In the genomic region with DNA sequence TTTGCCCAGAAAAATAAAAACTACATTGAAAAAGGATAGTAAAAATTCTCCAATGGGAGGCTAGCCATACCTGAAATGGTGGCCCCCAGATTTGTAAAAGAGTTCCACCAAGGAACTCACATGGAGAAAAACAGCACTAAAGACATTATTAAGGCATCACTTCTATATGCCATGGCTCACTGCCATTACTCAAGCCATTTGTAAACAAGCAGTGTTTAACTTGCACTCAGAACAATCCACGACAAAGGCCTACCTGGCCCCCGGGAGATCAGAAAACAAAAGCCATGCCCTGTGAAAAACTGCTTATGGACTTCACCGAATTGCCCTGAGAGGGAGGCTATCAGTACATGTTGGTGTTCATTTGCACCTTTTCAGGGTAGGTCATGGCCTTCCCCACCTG, we compare ENCODE assay signal across 26 cellular contexts. TPM values are rescaled to one million over a fixed set of nuclear protein-coding genes. Genes with fewer than 3 reads are reported as not detected.
A peak's percentile ranks its signal among the peaks of the same experiment; 100 is the strongest.
DNase-seq lines count a peak whose midpoint lies in the region; ATAC-seq lines count a peak whose summit lies in the region.
"Had no signal": no experiment of that assay in that cellular context is flagged by ENCODE, and none has a peak within 500 bp of the region (broad histone marks: within the 10 kb centered on the region; RNA-seq: fewer than 3 reads in every experiment).

No MANE protein-coding gene starts in this region.

- H3K9me3 ChIP-seq in KOPT-K1 (ENCODE audit: insufficient read depth, low read length, poor library complexity, severe bottlenecking): no peaks in the 10 kb centered on the region

- peak overlapping the region; percentile 90 for H3K27ac ChIP-seq in KOPT-K1 (ENCODE audit: low read depth, low read length, poor library complexity, severe bottlenecking)
- H3K27ac ChIP-seq: neural progenitor cell had no signal

- H3K4me1 Mint-ChIP-seq in central memory CD8-positive, alpha-beta T cell: no peaks in the 10 kb centered on the region
- peaks cover 44% of the 10 kb centered on the region for H3K4me1 Mint-ChIP-seq in activated CD4-positive, alpha-beta memory T cell treated with anti-CD3 and anti-CD28 coated beads, Interleukin-2, amount 10 ng/mL, durations not matched to agents 7 days and 5 days
- H3K4me1 Mint-ChIP-seq: neural progenitor cell had no signal

- H3K36me3 Mint-ChIP-seq in central memory CD8-positive, alpha-beta T cell (ENCODE audit: insufficient read depth): no peaks in the 10 kb centered on the region
- peaks cover 2% of the 10 kb centered on the region for H3K36me3 Mint-ChIP-seq in activated CD4-positive, alpha-beta memory T cell treated with anti-CD3 and anti-CD28 coated beads, Interleukin-2, amount 10 ng/mL, durations not matched to agents 7 days and 5 days (ENCODE audit: low read depth)
- H3K36me3 Mint-ChIP-seq: neural progenitor cell had no signal

- DNase-seq in COLO668 (lab: John Stamatoyannopoulos, UW; ENCODE audit: unreplicated experiment) (peak; percentile 39), NCI-H345 (lab: John Stamatoyannopoulos, UW) (peak; percentile 84)
- DNase-seq in central memory CD8-positive, alpha-beta T cell (ENCODE audit: low spot score in 2 of 2): no peak
- no peak for DNase-seq in effector CD4-positive, alpha-beta T cell
- DNase-seq in activated CD4-positive, alpha-beta memory T cell treated with anti-CD3 and anti-CD28 coated beads, Interleukin-2, amount 10 ng/mL, durations not matched to agents 7 days and 5 days: no peak
- DNase-seq: ACHN; activated CD8-positive, alpha-beta T cell treated with anti-CD3 and anti-CD28 coated beads, Interleukin-2, amount 10 ng/mL, durations not matched to agents 7 days and 5 days; activated naive CD4-positive, alpha-beta T cell; amniotic stem cell; C1 segment of cervical spinal cord; NCI-H1436; NCI-H446 treated with DMSO at 0.1 percent for 48 hours; posterior cingulate gyrus; T-helper 9 cell had no signal

- H3K36me3 ChIP-seq in KOPT-K1 (ENCODE audit: insufficient read depth, low read length): no peaks in the 10 kb centered on the region
- H3K36me3 ChIP-seq: neural progenitor cell had no signal

- H3K9me3 Mint-ChIP-seq in central memory CD8-positive, alpha-beta T cell: no peaks in the 10 kb centered on the region
- H3K9me3 Mint-ChIP-seq in activated CD4-positive, alpha-beta memory T cell treated with anti-CD3 and anti-CD28 coated beads, Interleukin-2, amount 10 ng/mL, durations not matched to agents 7 days and 5 days: peaks cover 6% of the 10 kb centered on the region
- H3K9me3 Mint-ChIP-seq: neural progenitor cell had no signal

- H3K27ac Mint-ChIP-seq in central memory CD8-positive, alpha-beta T cell (ENCODE audit: low read depth): peak overlapping the region; percentile 10
- H3K27ac Mint-ChIP-seq in activated CD4-positive, alpha-beta memory T cell treated with anti-CD3 and anti-CD28 coated beads, Interleukin-2, amount 10 ng/mL, durations not matched to agents 7 days and 5 days: no peak overlapping the region
- H3K27ac Mint-ChIP-seq: activated CD8-positive, alpha-beta T cell treated with anti-CD3 and anti-CD28 coated beads, Interleukin-2, amount 10 ng/mL, durations not matched to agents 7 days and 5 days; neural progenitor cell had no signal

- no peak overlapping the region for H3K4me3 Mint-ChIP-seq in central memory CD8-positive, alpha-beta T cell
- H3K4me3 Mint-ChIP-seq in activated CD4-positive, alpha-beta memory T cell treated with anti-CD3 and anti-CD28 coated beads, Interleukin-2, amount 10 ng/mL, durations not matched to agents 7 days and 5 days: no peak overlapping the region
- H3K4me3 Mint-ChIP-seq: activated CD8-positive, alpha-beta T cell treated with anti-CD3 and anti-CD28 coated beads, Interleukin-2, amount 10 ng/mL, durations not matched to agents 7 days and 5 days; neural progenitor cell had no signal

- CTCF ChIA-PET in activated CD4-positive, alpha-beta memory T cell treated with anti-CD3 and anti-CD28 coated beads, Interleukin-2, amount 10 ng/mL, durations not matched to agents 7 days and 5 days (lab: Charles Lee): interaction anchor here (0.7 to 6.9 kb wide), 3 partner anchors 18 to 57 kb away, joined by 3 to 65 read pairs (median 3); no protein-coding TSS in a partner anchor

- POLR2A ChIA-PET in activated CD4-positive, alpha-beta memory T cell treated with anti-CD3 and anti-CD28 coated beads, Interleukin-2, amount 10 ng/mL, durations not matched to agents 7 days and 5 days (lab: Charles Lee): no interaction called here

- H3K27me3 Mint-ChIP-seq in central memory CD8-positive, alpha-beta T cell: no peaks in the 10 kb centered on the region
- no peaks in the 10 kb centered on the region for H3K27me3 Mint-ChIP-seq in activated CD4-positive, alpha-beta memory T cell treated with anti-CD3 and anti-CD28 coated beads, Interleukin-2, amount 10 ng/mL, durations not matched to agents 7 days and 5 days

- ATAC-seq in central memory CD8-positive, alpha-beta T cell (replicated peaks; ENCODE audit: extremely low read depth, poor library complexity, severe bottlenecking): no peak
- no peak for ATAC-seq in GM21786 (IDR thresholded peaks at IDR 0.05; ENCODE audit: unreplicated experiment)
- no peak for ATAC-seq in HG02623 (IDR thresholded peaks at IDR 0.05; ENCODE audit: unreplicated experiment)
- ATAC-seq: activated CD8-positive, alpha-beta T cell treated with anti-CD3 and anti-CD28 coated beads, Interleukin-2, amount 10 ng/mL, durations not matched to agents 7 days and 5 days; sciatic nerve; SK-N-SH treated with all-trans-retinoic acid at 6 μM for 48 hours had no signal

RNA-seq across cellular contexts. Expression of a gene that starts 19.6 kb away (rescaled TPM):
- total RNA-seq in activated CD4-positive, alpha-beta memory T cell treated with anti-CD3 and anti-CD28 coated beads, Interleukin-2, amount 10 ng/mL, durations not matched to agents 7 days and 5 days: 1 to 10 TPM; 7.6 to 7.9 TPM
- total RNA-seq: bronchial epithelial cell, LHCN-M2, lung, RPMI7951, sciatic nerve, subcutaneous adipose tissue, urinary bladder had no signal

RNA-seq across cellular contexts. Expression of a gene that starts 34.1 kb away (rescaled TPM):
- 10 to 100 TPM; 34.2 to 35.8 TPM for total RNA-seq in activated CD4-positive, alpha-beta memory T cell treated with anti-CD3 and anti-CD28 coated beads, Interleukin-2, amount 10 ng/mL, durations not matched to agents 7 days and 5 days

RNA-seq across cellular contexts. Expression of a gene that starts 57.4 kb away (rescaled TPM):
- total RNA-seq in activated CD4-positive, alpha-beta memory T cell treated with anti-CD3 and anti-CD28 coated beads, Interleukin-2, amount 10 ng/mL, durations not matched to agents 7 days and 5 days: 1,000 to 10,000 TPM; 1,345 to 1,384 TPM

Comparison
In these comparisons a context has a peak if more than half of its experiments do, and no peak if none do; other contexts are left out.
1. DNase-seq: peak in COLO668 (single experiment) and NCI-H345 (single experiment); none in central memory CD8-positive, alpha-beta T cell (0 of 2), effector CD4-positive, alpha-beta T cell (single experiment) and activated CD4-positive, alpha-beta memory T cell treated with anti-CD3 and anti-CD28 coated beads, Interleukin-2, amount 10 ng/mL, durations not matched to agents 7 days and 5 days (single experiment).